Comparison of ENCODE assay signal across 27 cellular contexts in genomic region chr2:227697013-227697412, GRCh38. TPM values are rescaled to one million over a fixed set of nuclear protein-coding genes. Genes with fewer than 3 reads are reported as not detected.
DNase-seq lines count a peak whose midpoint lies in the region; ATAC-seq and TF ChIP-seq lines count a peak whose summit lies in the region.
"Had no signal": no experiment of that assay in that cellular context is flagged by ENCODE, and none has a peak within 500 bp of the region (broad histone marks: within the 10 kb centered on the region; RNA-seq: fewer than 3 reads in every experiment).

No MANE protein-coding gene starts in this region.

- H3K4me3 ChIP-seq in fibroblast of mammary gland (ENCODE audit: control insufficient read depth, low read depth, low read length), result no peak overlapping the region
- H3K4me3 ChIP-seq: PC-9, SJSA1 had no signal

- DNase-seq in EH (ENCODE audit: low read depth) (peak; percentile 8), SK-MEL-5 (ENCODE audit: low read depth, low spot score) (peak; percentile 19), fibroblast of mammary gland (ENCODE audit: low read depth) (peak; percentile 46), renal cortical epithelial cell (ENCODE audit: low read depth) (peak; percentile 27), SHP77 treated with DMSO at 0.1 percent for 48 hours (lab: John Stamatoyannopoulos, UW) (no peak)
- DNase-seq in activated CD4-positive, alpha-beta T cell treated with anti-CD3 and anti-CD28 coated beads, Interleukin-2, amount 50 U/mL, for 4 hours, result no peak
- DNase-seq: 8988T; ACHN; BE2C; CD8-positive, alpha-beta memory T cell; DMS 273 treated with DMSO at 0.1 percent for 48 hours; DMS79; H7; NCI-H1092; NCI-H1417 treated with DMSO at 0.1 percent for 48 hours; NCI-H1694 treated with DMSO at 0.1 percent for 48 hours; NCI-H2081; NCI-H2227 treated with DMSO at 0.1 percent for 48 hours; NCI-H526 treated with DMSO at 0.1 percent for 48 hours; PC-9 had no signal

- no peak for ATAC-seq in GM21529 (IDR thresholded peaks at IDR 0.05; ENCODE audit: unreplicated experiment)
- ATAC-seq: Right ventricle myocardium inferior had no signal

- in situ Hi-C loops in SK-MEL-5 (cut with HindIII; ENCODE audit: low pct_unique_long_range_greater_than_20kb, low sequenced_read_pairs), result no loop called here

- TF ChIP-seq CTCF in fibroblast of mammary gland (conservative IDR thresholded peaks at IDR 0.05; ENCODE audit: control insufficient read depth, insufficient read depth, low read depth, low read length), result no peak

RNA-seq across cellular contexts. Expression of gene SLC19A3, which starts 20.8 kb away (rescaled TPM):
- 1.4 and 1.6 TPM in 2 replicates for total RNA-seq in SK-MEL-5 (2014; rRNA removed; shearing (Covaris generic))
- polyA plus RNA-seq in SK-MEL-5 (2015; cell fraction: cytosol; rRNA removed), result 1.0 and 1.4 TPM in 2 replicates
- polyA plus RNA-seq in SK-MEL-5 (2015; cell fraction: nucleus; rRNA removed), result 2.5 and 6.4 TPM in 2 replicates
- 0.35 and 4.0 TPM in 2 replicates for total RNA-seq in renal cortical epithelial cell
- total RNA-seq: CD8-positive, alpha-beta memory T cell; RPMI7951; SJSA1 had no signal
- polyA plus RNA-seq: CD14-positive monocyte; CD8-positive, alpha-beta memory T cell; IgD-negative memory B cell had no signal

RNA-seq across cellular contexts. Expression of gene SCYGR6, which starts 27.5 kb away (rescaled TPM):
- not detected in 2 replicates for total RNA-seq in SK-MEL-5 (2014; rRNA removed; shearing (Covaris generic))
- polyA plus RNA-seq in SK-MEL-5 (2015; cell fraction: cytosol; rRNA removed), result not detected in 2 replicates
- not detected in 2 replicates for polyA plus RNA-seq in SK-MEL-5 (2015; cell fraction: nucleus; rRNA removed)
- not detected in 2 replicates for total RNA-seq in renal cortical epithelial cell
- total RNA-seq: CD8-positive, alpha-beta memory T cell; H7; NCI-H460; PC-9; Right ventricle myocardium inferior; RPMI7951; SJSA1 had no signal
- polyA plus RNA-seq: CD14-positive monocyte; CD8-positive, alpha-beta memory T cell; IgD-negative memory B cell had no signal

RNA-seq across cellular contexts. Expression of gene SCYGR5, which starts 30.4 kb away (rescaled TPM):
- total RNA-seq in SK-MEL-5 (2014; rRNA removed; shearing (Covaris generic)), result not detected in 2 replicates
- not detected in 2 replicates for polyA plus RNA-seq in SK-MEL-5 (2015; cell fraction: cytosol; rRNA removed)
- polyA plus RNA-seq in SK-MEL-5 (2015; cell fraction: nucleus; rRNA removed), result not detected in 2 replicates
- total RNA-seq in renal cortical epithelial cell, result not detected in 2 replicates
- total RNA-seq: CD8-positive, alpha-beta memory T cell; H7; NCI-H460; PC-9; Right ventricle myocardium inferior; RPMI7951; SJSA1 had no signal
- polyA plus RNA-seq: CD14-positive monocyte; CD8-positive, alpha-beta memory T cell; IgD-negative memory B cell had no signal

RNA-seq across cellular contexts. Expression of gene SCYGR7, which starts 31.1 kb away (rescaled TPM):
- total RNA-seq in SK-MEL-5 (2014; rRNA removed; shearing (Covaris generic)), result not detected in 2 replicates
- polyA plus RNA-seq in SK-MEL-5 (2015; cell fraction: cytosol; rRNA removed), result not detected in 2 replicates
- polyA plus RNA-seq in SK-MEL-5 (2015; cell fraction: nucleus; rRNA removed), result not detected in 2 replicates
- total RNA-seq in renal cortical epithelial cell, result not detected in 2 replicates
- total RNA-seq: CD8-positive, alpha-beta memory T cell; H7; NCI-H460; PC-9; Right ventricle myocardium inferior; RPMI7951; SJSA1 had no signal
- polyA plus RNA-seq: CD14-positive monocyte; CD8-positive, alpha-beta memory T cell; IgD-negative memory B cell had no signal

RNA-seq across cellular contexts. Expression of gene SCYGR8, which starts 48.7 kb away (rescaled TPM):
- total RNA-seq in SK-MEL-5 (2014; rRNA removed; shearing (Covaris generic)), result not detected in 2 replicates
- not detected in 2 replicates for polyA plus RNA-seq in SK-MEL-5 (2015; cell fraction: cytosol; rRNA removed)
- not detected in 2 replicates for polyA plus RNA-seq in SK-MEL-5 (2015; cell fraction: nucleus; rRNA removed)
- total RNA-seq in renal cortical epithelial cell, result not detected in 2 replicates
- total RNA-seq: CD8-positive, alpha-beta memory T cell; H7; NCI-H460; PC-9; Right ventricle myocardium inferior; RPMI7951; SJSA1 had no signal
- polyA plus RNA-seq: CD14-positive monocyte; CD8-positive, alpha-beta memory T cell; IgD-negative memory B cell had no signal

Comparison
In these comparisons a context has a peak if more than half of its experiments do, and no peak if none do; other contexts are left out.
1. DNase-seq: peak in EH (single experiment), SK-MEL-5 (single experiment), fibroblast of mammary gland (single experiment) and renal cortical epithelial cell (single experiment); none in SHP77 treated with DMSO at 0.1 percent for 48 hours (single experiment) and activated CD4-positive, alpha-beta T cell treated with anti-CD3 and anti-CD28 coated beads, Interleukin-2, amount 50 U/mL, for 4 hours (0 of 2).